Comparison of ENCODE assay signal across 9 cellular contexts in genomic region chr16:67504190-67505021, GRCh38. TPM values are rescaled to one million over a fixed set of nuclear protein-coding genes. Genes with fewer than 3 reads are reported as not detected.
DNase-seq lines count a peak whose midpoint lies in the region; ATAC-seq and TF ChIP-seq lines count a peak whose summit lies in the region.
"Had no signal": no experiment of that assay in that cellular context is flagged by ENCODE, and none has a peak within 500 bp of the region (broad histone marks: within the 10 kb centered on the region; RNA-seq: fewer than 3 reads in every experiment).

No MANE protein-coding gene starts in this region.

- H3K36me3 Mint-ChIP-seq in CD4-positive, CD25-positive, alpha-beta regulatory T cell: peaks cover 12% of the 10 kb centered on the region
- peaks cover 4% of the 10 kb centered on the region for H3K36me3 Mint-ChIP-seq in activated T-cell treated with anti-CD3 and anti-CD28 coated beads, Interleukin-2, amount 50 U/mL, for 24 hours (ENCODE audit: low read depth)

- WGBS in right lobe of liver (ENCODE audit: insufficient coverage, low coverage, low lambda C conversion rate, missing lambda C conversion rate): 58% methylated on average over 5 of the region's 8 CpGs

- intact Hi-C loops in right lobe of liver (cut with DNase I): no loop called here

- peak overlapping the region; percentile 48 for H3K4me3 ChIP-seq in CD4-positive, CD25-positive, alpha-beta regulatory T cell (ENCODE audit: low read depth, low read length)
- H3K4me3 ChIP-seq in right lobe of liver (no peak overlapping the region), BE2C (ENCODE audit: low read depth, low read length) (no peak overlapping the region)

- peak; percentile 89 to 93 for ATAC-seq in CD4-positive, CD25-positive, alpha-beta regulatory T cell (ENCODE audit: low read depth in 2 of 2)
- peak; percentile 64 for ATAC-seq in HG03432 (IDR thresholded peaks at IDR 0.05; ENCODE audit: unreplicated experiment)
- peak; percentile 60 to 91 (median 84) for ATAC-seq in right lobe of liver
- no peak for ATAC-seq in HG02642 (IDR thresholded peaks at IDR 0.05; ENCODE audit: poor library complexity, unreplicated experiment)

- peaks cover 58% of the 10 kb centered on the region for H3K4me1 ChIP-seq in CD4-positive, CD25-positive, alpha-beta regulatory T cell (ENCODE audit: control insufficient read depth, insufficient read depth, low read length, poor library complexity, severe bottlenecking)
- H3K4me1 ChIP-seq in right lobe of liver (no peaks in the 10 kb centered on the region), BE2C (no peaks in the 10 kb centered on the region)

- H3K27me3 Mint-ChIP-seq in CD4-positive, CD25-positive, alpha-beta regulatory T cell: no peaks in the 10 kb centered on the region
- no peaks in the 10 kb centered on the region for H3K27me3 Mint-ChIP-seq in activated T-cell treated with anti-CD3 and anti-CD28 coated beads, Interleukin-2, amount 50 U/mL, for 24 hours

- DNase-seq in CD4-positive, CD25-positive, alpha-beta regulatory T cell: peak in 2 of 3 donors; percentile 51 to 94
- peak; percentile 46 for DNase-seq in activated T-cell treated with anti-CD3 and anti-CD28 coated beads, Interleukin-2, amount 50 U/mL, for 24 hours
- peak in 2 of 3 donors; percentile 50 to 72 for DNase-seq in right lobe of liver
- no peak for DNase-seq in BE2C
- no peak for DNase-seq in HPDE6-E6E7 (ENCODE audit: extremely low spot score)
- no peak for DNase-seq in T1000 (lab: John Stamatoyannopoulos, UW)

- H3K4me1 Mint-ChIP-seq in CD4-positive, CD25-positive, alpha-beta regulatory T cell: peaks cover 20 to 70% (median 38%) of the 10 kb centered on the region in 4 donors
- H3K4me1 Mint-ChIP-seq in activated T-cell treated with anti-CD3 and anti-CD28 coated beads, Interleukin-2, amount 50 U/mL, for 24 hours (ENCODE audit: low read depth): peaks cover 47% of the 10 kb centered on the region

- H3K9me3 Mint-ChIP-seq in CD4-positive, CD25-positive, alpha-beta regulatory T cell: no peaks in the 10 kb centered on the region
- no peaks in the 10 kb centered on the region for H3K9me3 Mint-ChIP-seq in activated T-cell treated with anti-CD3 and anti-CD28 coated beads, Interleukin-2, amount 50 U/mL, for 24 hours

- H3K9me3 ChIP-seq in CD4-positive, CD25-positive, alpha-beta regulatory T cell (ENCODE audit: control insufficient read depth in 2 of 2, low read length in 2 of 2): no peaks in the 10 kb centered on the region
- H3K9me3 ChIP-seq in right lobe of liver: no peaks in the 10 kb centered on the region
- H3K9me3 ChIP-seq in BE2C: no peaks in the 10 kb centered on the region

- no peaks in the 10 kb centered on the region for H3K36me3 ChIP-seq in CD4-positive, CD25-positive, alpha-beta regulatory T cell (ENCODE audit: control insufficient read depth, insufficient read depth, low read length)
- H3K36me3 ChIP-seq in right lobe of liver: no peaks in the 10 kb centered on the region
- no peaks in the 10 kb centered on the region for H3K36me3 ChIP-seq in BE2C

- no peak for TF ChIP-seq CTCF in right lobe of liver (IDR thresholded peaks at IDR 0.05)
- no peak for TF ChIP-seq CTCF in BE2C (IDR thresholded peaks at IDR 0.05; ENCODE audit: low read depth, low read length)

- no peaks in the 10 kb centered on the region for H3K27me3 ChIP-seq in CD4-positive, CD25-positive, alpha-beta regulatory T cell (ENCODE audit: control insufficient read depth, insufficient read depth, low read length)
- no peaks in the 10 kb centered on the region for H3K27me3 ChIP-seq in right lobe of liver
- no peaks in the 10 kb centered on the region for H3K27me3 ChIP-seq in BE2C

- peak overlapping the region; percentile 68 for H3K27ac ChIP-seq in CD4-positive, CD25-positive, alpha-beta regulatory T cell (ENCODE audit: insufficient read depth, low read length, poor library complexity, severe bottlenecking)
- peak overlapping the region in 1 of 3 donors; percentile 24 for H3K27ac ChIP-seq in right lobe of liver
- H3K27ac ChIP-seq: VCaP had no signal

- TF ChIP-seq POLR2A in right lobe of liver (IDR thresholded peaks at IDR 0.05): no peak

- H3K4me3 Mint-ChIP-seq in CD4-positive, CD25-positive, alpha-beta regulatory T cell: peak overlapping the region; percentile 75 to 84 (median 82)
- no peak overlapping the region for H3K4me3 Mint-ChIP-seq in activated T-cell treated with anti-CD3 and anti-CD28 coated beads, Interleukin-2, amount 50 U/mL, for 24 hours

- H3K27ac Mint-ChIP-seq in CD4-positive, CD25-positive, alpha-beta regulatory T cell: peak overlapping the region; percentile 95 to 98 (median 98)
- peak overlapping the region; percentile 89 for H3K27ac Mint-ChIP-seq in activated T-cell treated with anti-CD3 and anti-CD28 coated beads, Interleukin-2, amount 50 U/mL, for 24 hours

RNA-seq across cellular contexts. Expression of gene AGRP, which starts 21.1 kb away (rescaled TPM):
- total RNA-seq in CD4-positive, CD25-positive, alpha-beta regulatory T cell: not detected
- not detected for polyA plus RNA-seq in CD4-positive, CD25-positive, alpha-beta regulatory T cell
- total RNA-seq in right lobe of liver: not detected
- polyA plus RNA-seq in BE2C (2012; ENCODE audit: insufficient read depth, insufficient read length, low read depth): 2.0 TPM

RNA-seq across cellular contexts. Expression of gene ATP6V0D1, which starts 23.4 kb away (rescaled TPM):
- 92.5 TPM for total RNA-seq in CD4-positive, CD25-positive, alpha-beta regulatory T cell
- polyA plus RNA-seq in CD4-positive, CD25-positive, alpha-beta regulatory T cell: 100 to 1,000 TPM; 119 to 141 (median 133) TPM
- 10 to 100 TPM; 33.6 to 84.6 (median 47.0) TPM for total RNA-seq in right lobe of liver
- 180 TPM for polyA plus RNA-seq in BE2C (2012; ENCODE audit: insufficient read depth, insufficient read length, low read depth)

RNA-seq across cellular contexts. Expression of gene RIPOR1, which starts 24.2 kb away (rescaled TPM):
- total RNA-seq in CD4-positive, CD25-positive, alpha-beta regulatory T cell: 16.6 TPM
- 1 to 10 TPM in 3 of 4 donors, under 1 TPM in 1; 0.91 to 3.1 (median 2.1) TPM for polyA plus RNA-seq in CD4-positive, CD25-positive, alpha-beta regulatory T cell
- total RNA-seq in right lobe of liver: 10 to 100 TPM; 19.9 to 35.0 (median 26.8) TPM
- polyA plus RNA-seq in BE2C (2012; ENCODE audit: insufficient read depth, insufficient read length, low read depth): 68.5 TPM

RNA-seq across cellular contexts. Expression of gene CTCF, which starts 57.9 kb away (rescaled TPM):
- 63.6 TPM for total RNA-seq in CD4-positive, CD25-positive, alpha-beta regulatory T cell
- 10 to 100 TPM; 44.5 to 80.2 (median 52.9) TPM for polyA plus RNA-seq in CD4-positive, CD25-positive, alpha-beta regulatory T cell
- total RNA-seq in right lobe of liver: 10 to 100 TPM; 14.3 to 18.5 (median 17.0) TPM
- 76.9 TPM for polyA plus RNA-seq in BE2C (2012; ENCODE audit: insufficient read depth, insufficient read length, low read depth)

Comparison
In these comparisons a context has a peak if more than half of its experiments do, and no peak if none do; other contexts are left out.
1. DNase-seq: peak in CD4-positive, CD25-positive, alpha-beta regulatory T cell (2 of 3), activated T-cell treated with anti-CD3 and anti-CD28 coated beads, Interleukin-2, amount 50 U/mL, for 24 hours (single experiment) and right lobe of liver (2 of 3); none in BE2C (single experiment), HPDE6-E6E7 (single experiment) and T1000 (single experiment).